In the genomic region with DNA sequence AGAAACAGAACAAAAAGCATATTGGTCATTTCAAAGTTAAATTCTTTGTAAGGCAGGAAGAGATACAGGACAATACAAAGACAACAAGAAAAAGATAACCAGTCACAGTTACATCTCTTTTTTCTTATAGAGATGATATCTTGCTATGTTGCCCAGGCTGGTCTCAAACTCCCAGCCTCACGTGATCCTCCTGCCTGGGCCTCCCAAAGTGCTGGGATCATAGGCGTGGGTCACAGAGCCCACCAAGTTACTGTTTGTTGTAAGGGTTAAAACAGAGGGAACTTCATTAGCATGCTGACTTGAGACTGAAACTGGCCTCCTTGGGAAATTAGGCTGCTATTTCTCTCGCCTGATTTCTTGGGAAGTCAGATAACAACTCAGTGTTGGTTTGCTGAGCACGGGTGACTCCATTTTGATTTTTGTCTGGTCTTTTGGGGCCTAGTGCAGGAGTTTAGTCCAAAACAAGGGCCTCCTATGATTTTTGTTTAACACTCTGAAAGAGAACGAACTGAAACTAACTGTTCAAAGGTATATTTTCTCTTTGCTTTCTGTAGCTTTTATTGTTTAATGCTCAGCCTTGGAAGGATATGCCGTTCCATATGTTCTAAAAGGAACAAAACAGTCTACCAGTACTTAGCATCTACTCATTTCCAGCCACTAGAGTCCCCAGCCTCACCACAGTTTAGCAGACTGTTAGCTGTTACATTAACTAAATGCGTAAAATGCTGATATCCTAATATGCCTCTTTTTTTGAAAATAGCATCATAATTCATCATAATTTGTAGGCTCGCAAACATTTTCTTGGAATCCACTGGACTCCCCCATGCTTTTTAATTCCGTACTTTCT, we compare ENCODE assay signal across 10 cellular contexts. TPM values are rescaled to one million over a fixed set of nuclear protein-coding genes. Genes with fewer than 3 reads are reported as not detected.
A peak's percentile ranks its signal among the peaks of the same experiment; 100 is the strongest.
DNase-seq lines count a peak whose midpoint lies in the region; ATAC-seq, FAIRE-seq and TF ChIP-seq lines count a peak whose summit lies in the region.
"Had no signal": no experiment of that assay in that cellular context is flagged by ENCODE, and none has a peak within 500 bp of the region (broad histone marks: within the 10 kb centered on the region; RNA-seq: fewer than 3 reads in every experiment).

No MANE protein-coding gene starts in this region.

- H3K4me1 Mint-ChIP-seq in T-helper 17 cell = peaks cover 19% of the 10 kb centered on the region

- intact Hi-C loops in sigmoid colon (cut with DNase I) = no loop called here

- H3K4me3 ChIP-seq in fibroblast of the aortic adventitia (ENCODE audit: low read depth, low read length) = no peak overlapping the region
- H3K4me3 ChIP-seq in sigmoid colon = no peak overlapping the region

- WGBS in sigmoid colon, 2 donors = 77 to 87% methylated on average over 9 of the region's 9 CpGs

- H3K4me1 ChIP-seq in sigmoid colon = peaks cover 0 to 20% (median 14%) of the 10 kb centered on the region in 4 donors

- H3K27me3 Mint-ChIP-seq in T-helper 17 cell = no peaks in the 10 kb centered on the region

- peak overlapping the region; percentile 96 for H3K27ac Mint-ChIP-seq in T-helper 17 cell

- H3K36me3 Mint-ChIP-seq in T-helper 17 cell (ENCODE audit: low read depth) = no peaks in the 10 kb centered on the region

- peak overlapping the region; percentile 59 to 70 (median 62) for H3K27ac ChIP-seq in sigmoid colon

- no peaks in the 10 kb centered on the region for H3K27me3 ChIP-seq in sigmoid colon

- H3K4me3 Mint-ChIP-seq in T-helper 17 cell = no peak overlapping the region

- H3K9me3 ChIP-seq in T-helper 17 cell (ENCODE audit: control insufficient read depth, low read length, poor library complexity, severe bottlenecking) (no peaks in the 10 kb centered on the region), sigmoid colon (no peaks in the 10 kb centered on the region)

- FAIRE-seq in GM12892 (lab: Jason Lieb, UNC) = peak; percentile 57

- TF ChIP-seq CTCF in fibroblast of the aortic adventitia (IDR thresholded peaks at IDR 0.05; ENCODE audit: insufficient read depth, low read length) (peak; percentile 8), sigmoid colon (IDR thresholded peaks at IDR 0.05) (no peak)

- no peak for TF ChIP-seq POLR2A in GM12892 (IDR thresholded peaks at IDR 0.05; ENCODE audit: low read depth, low read length)
- TF ChIP-seq POLR2A in sigmoid colon (IDR thresholded peaks at IDR 0.05) = no peak

- DNase-seq in GM12892 (ENCODE audit: insufficient read length) = no peak
- no peak for DNase-seq in T-helper 17 cell
- no peak for DNase-seq in fibroblast of the aortic adventitia (ENCODE audit: low read depth)
- no peak for DNase-seq in sigmoid colon
- no peak for DNase-seq in amygdala (lab: John Stamatoyannopoulos, UW)
- DNase-seq: activated CD4-positive, CD25-positive, alpha-beta regulatory T cell; cortex of kidney had no signal

- TF ChIP-seq EP300 in sigmoid colon (IDR thresholded peaks at IDR 0.05) = no peak

- ATAC-seq in T-helper 17 cell (no peak), GM21447 (IDR thresholded peaks at IDR 0.05; ENCODE audit: unreplicated experiment) (no peak), HG02798 (IDR thresholded peaks at IDR 0.05; ENCODE audit: poor library complexity, unreplicated experiment) (no peak), GM21526 (IDR thresholded peaks at IDR 0.05; ENCODE audit: low FRiP score, unreplicated experiment) (no peak)

- H3K36me3 ChIP-seq in sigmoid colon = no peaks in the 10 kb centered on the region

RNA-seq across cellular contexts. Expression of a gene that starts 31.4 kb away (rescaled TPM):
- polyA plus RNA-seq in GM12892 (2012; ENCODE audit: missing spikeins) = 29.6 TPM
- total RNA-seq in T-helper 17 cell (100 to 1,000 TPM in 1 of 2 donors, 10 to 100 TPM in 1; 96.6 to 140 TPM), fibroblast of the aortic adventitia (ENCODE audit: low replicate concordance) (34.3 and 149 TPM in 2 replicates), sigmoid colon (10 to 100 TPM; 18.9 to 39.9 (median 24.4) TPM)
- 10 to 100 TPM in 2 of 3 donors, 1 to 10 TPM in 1; 9.6 to 33.4 (median 20.1) TPM for polyA plus RNA-seq in sigmoid colon
